ENCODE assay signal across 8 cellular contexts in genomic region chr16:29809850-29810698, GRCh38. TPM values are rescaled to one million over a fixed set of nuclear protein-coding genes. Genes with fewer than 3 reads are reported as not detected.
DNase-seq lines count a peak whose midpoint lies in the region; ATAC-seq and TF ChIP-seq lines count a peak whose summit lies in the region.

No MANE protein-coding gene starts in this region.

- peaks cover 51% of the 10 kb centered on the region for H3K4me1 Mint-ChIP-seq in activated naive CD4-positive, alpha-beta T cell treated with anti-CD3 and anti-CD28 coated beads, Interleukin-2, amount 50 U/mL, for 24 hours

- no peak for ATAC-seq in upper lobe of right lung
- no peak for ATAC-seq in GM18519 (IDR thresholded peaks at IDR 0.05; ENCODE audit: low FRiP score, unreplicated experiment)

- 76% methylated on average over 23 of the region's 23 CpGs for WGBS in liver

- H3K79me2 ChIP-seq in MM.1S (ENCODE audit: low read length), result peaks cover 32% of the 10 kb centered on the region

- H3K36me3 ChIP-seq in MM.1S (replicated peaks; ENCODE audit: insufficient read depth, low read length), result no peaks in the 10 kb centered on the region
- peaks cover 2 to 10% (median 4%) of the 10 kb centered on the region in 4 donors for H3K36me3 ChIP-seq in liver (ENCODE audit: control insufficient read depth in 4 of 4, insufficient read depth in 3 of 4, low read depth in 1 of 4, low read length in 3 of 4)
- H3K36me3 ChIP-seq in upper lobe of right lung, result peaks cover 21% of the 10 kb centered on the region

- H3K9me3 ChIP-seq in MM.1S (replicated peaks; ENCODE audit: insufficient read depth, low read length), result no peaks in the 10 kb centered on the region
- H3K9me3 ChIP-seq in liver (ENCODE audit: control insufficient read depth in 4 of 4, low read length in 3 of 4), result no peaks in the 10 kb centered on the region
- H3K9me3 ChIP-seq in upper lobe of right lung, result no peaks in the 10 kb centered on the region

- H3K27ac ChIP-seq in MM.1S (ENCODE audit: low read length), result peak overlapping the region; percentile 95; the same call in 1 of the 2 replicates
- H3K27ac ChIP-seq in liver (ENCODE audit: low read depth in 1 of 2, low read length in 2 of 2), result peak overlapping the region; percentile 8 to 85
- peak overlapping the region; percentile 77 for H3K27ac ChIP-seq in upper lobe of right lung

- H3K4me3 ChIP-seq in MM.1S (ENCODE audit: low read length), result no peak overlapping the region
- H3K4me3 ChIP-seq in liver (ENCODE audit: low read depth in 1 of 3, low read length in 3 of 3), result no peak overlapping the region
- H3K4me3 ChIP-seq in upper lobe of right lung, result no peak overlapping the region

- peaks cover 51% of the 10 kb centered on the region for H3F3A ChIP-seq in MM.1S (ENCODE audit: insufficient read depth, low read length)

- H3K27ac Mint-ChIP-seq in activated naive CD4-positive, alpha-beta T cell treated with anti-CD3 and anti-CD28 coated beads, Interleukin-2, amount 50 U/mL, for 24 hours, result peak overlapping the region; percentile 87

- peak overlapping the region; percentile 89; the same call in 1 of the 2 replicates for H3K4me2 ChIP-seq in MM.1S (ENCODE audit: low read depth, low read length)

- H3K27me3 Mint-ChIP-seq in activated naive CD4-positive, alpha-beta T cell treated with anti-CD3 and anti-CD28 coated beads, Interleukin-2, amount 50 U/mL, for 24 hours, result no peaks in the 10 kb centered on the region

- peaks cover 33% of the 10 kb centered on the region for H3K4me1 ChIP-seq in MM.1S (ENCODE audit: low read length)
- peaks cover 16 to 51% (median 30%) of the 10 kb centered on the region in 4 donors for H3K4me1 ChIP-seq in liver (ENCODE audit: control insufficient read depth in 4 of 4, insufficient read depth in 4 of 4, low read length in 3 of 4)
- H3K4me1 ChIP-seq in upper lobe of right lung, result peaks cover 44% of the 10 kb centered on the region

- H3K36me3 Mint-ChIP-seq in activated naive CD4-positive, alpha-beta T cell treated with anti-CD3 and anti-CD28 coated beads, Interleukin-2, amount 50 U/mL, for 24 hours, result peaks cover 5% of the 10 kb centered on the region

- H3K9me2 ChIP-seq in MM.1S (replicated peaks; ENCODE audit: insufficient read depth, low read length), result no peaks in the 10 kb centered on the region

- no peak for TF ChIP-seq RAD21 in liver (IDR thresholded peaks at IDR 0.05)

- intact Hi-C loops in upper lobe of right lung (cut with DNase I), result no loop called here

- DNase-seq in CD1c-positive myeloid dendritic cell (ENCODE audit: extremely low spot score) (peak; percentile 21), MM.1S (no peak), upper lobe of right lung (peak; percentile 65), cerebellum (ENCODE audit: low spot score) (no peak), GM10266 (ENCODE audit: extremely low spot score) (no peak)

- peak overlapping the region; percentile 19; the same call in 1 of the 2 replicates for H3K9ac ChIP-seq in MM.1S (ENCODE audit: low read length)
- H3K9ac ChIP-seq in liver (ENCODE audit: low read depth in 1 of 2, low read length in 2 of 2), result no peak overlapping the region

- H3K9me3 Mint-ChIP-seq in activated naive CD4-positive, alpha-beta T cell treated with anti-CD3 and anti-CD28 coated beads, Interleukin-2, amount 50 U/mL, for 24 hours, result no peaks in the 10 kb centered on the region

- peak overlapping the region; percentile 88 for H3K4me3 Mint-ChIP-seq in activated naive CD4-positive, alpha-beta T cell treated with anti-CD3 and anti-CD28 coated beads, Interleukin-2, amount 50 U/mL, for 24 hours

- TF ChIP-seq CTCF in MM.1S (IDR thresholded peaks at IDR 0.05; ENCODE audit: low read length), result no peak
- no peak for TF ChIP-seq CTCF in liver (IDR thresholded peaks at IDR 0.05; ENCODE audit: low read depth, low read length, missing input control)
- TF ChIP-seq CTCF in upper lobe of right lung (IDR thresholded peaks at IDR 0.05), result no peak
- no peak for TF ChIP-seq CTCF in GM10266 (IDR thresholded peaks at IDR 0.05; ENCODE audit: control insufficient read depth, insufficient read depth, low read depth, missing control alignments)

- H3K27me3 ChIP-seq in MM.1S (replicated peaks; ENCODE audit: insufficient read depth, low read length) (no peaks in the 10 kb centered on the region), liver (ENCODE audit: control insufficient read depth in 4 of 4, insufficient read depth in 4 of 4, low read length in 3 of 4) (no peaks in the 10 kb centered on the region), upper lobe of right lung (no peaks in the 10 kb centered on the region)

- no peak overlapping the region for H2AFZ ChIP-seq in MM.1S (ENCODE audit: low read length)

- H4K20me1 ChIP-seq in MM.1S (ENCODE audit: insufficient read depth, low read length), result no peaks in the 10 kb centered on the region

TF ChIP-seq in liver, 16 proteins besides CTCF, POLR2A, EP300 and RAD21:
- TF ChIP-seq ZBTB33 (IDR thresholded peaks at IDR 0.05) (no peak), FOXA2 (IDR thresholded peaks at IDR 0.05) (no peak), REST (IDR thresholded peaks at IDR 0.05) (no peak), HNF4G (IDR thresholded peaks at IDR 0.05) (no peak), MAX (IDR thresholded peaks at IDR 0.05) (no peak), TAF1 (conservative IDR thresholded peaks at IDR 0.05) (no peak), FOXA1 (IDR thresholded peaks at IDR 0.05) (no peak), ATF3 (IDR thresholded peaks at IDR 0.05) (no peak)

RNA-seq across cellular contexts. Expression of gene PRRT2, which starts 1.9 kb away (rescaled TPM):
- under 1 TPM; 0.09 to 0.59 TPM for total RNA-seq in liver
- polyA plus RNA-seq in liver, result under 1 TPM; 0.16 to 0.28 TPM
- 2.7 TPM for total RNA-seq in upper lobe of right lung
- 18.1 TPM for total RNA-seq in cerebellum

RNA-seq across cellular contexts. Expression of gene MAZ, which starts 3.7 kb away (rescaled TPM):
- total RNA-seq in liver (100 to 1,000 TPM in 1 of 2 donors, 10 to 100 TPM in 1; 28.4 to 272 TPM), upper lobe of right lung (148 TPM), cerebellum (150 TPM)
- 10 to 100 TPM; 16.0 to 61.7 TPM for polyA plus RNA-seq in liver

RNA-seq across cellular contexts. Expression of gene PAGR1, which starts 5.9 kb away (rescaled TPM):
- total RNA-seq in liver, result 10 to 100 TPM; 11.1 to 16.9 TPM
- polyA plus RNA-seq in liver, result 10 to 100 TPM in 1 of 2 donors, 1 to 10 TPM in 1; 7.3 to 18.7 TPM
- 15.2 TPM for total RNA-seq in upper lobe of right lung
- total RNA-seq in cerebellum, result 12.2 TPM

RNA-seq across cellular contexts. Expression of gene MVP, which starts 10.2 kb away (rescaled TPM):
- total RNA-seq in liver, result 10 to 100 TPM; 30.7 to 78.4 TPM
- 10 to 100 TPM; 40.1 to 61.4 TPM for polyA plus RNA-seq in liver
- total RNA-seq in upper lobe of right lung, result 247 TPM
- 6.7 TPM for total RNA-seq in cerebellum

RNA-seq across cellular contexts. Expression of gene KIF22, which starts 19.5 kb away (rescaled TPM):
- total RNA-seq in liver (10 to 100 TPM; 15.0 to 80.1 TPM), upper lobe of right lung (19.8 TPM), cerebellum (49.2 TPM)
- polyA plus RNA-seq in liver, result 10 to 100 TPM; 39.9 to 58.7 TPM

Comparison
In these comparisons a context has a peak if more than half of its experiments do, and no peak if none do; other contexts are left out.
1. DNase-seq: peak in CD1c-positive myeloid dendritic cell (single experiment) and upper lobe of right lung (single experiment); none in MM.1S (single experiment), cerebellum (single experiment) and GM10266 (single experiment).
2. Peak in every context shown above with its lines, with median percentiles within 50 percentile points of each other: H3K27ac ChIP-seq.